Comparison of ENCODE assay signal across 12 cellular contexts in genomic region chr4:70943115-70943514, GRCh38. TPM values are rescaled to one million over a fixed set of nuclear protein-coding genes. Genes with fewer than 3 reads are reported as not detected.
DNase-seq lines count a peak whose midpoint lies in the region; ATAC-seq and TF ChIP-seq lines count a peak whose summit lies in the region.
"Had no signal": no experiment of that assay in that cellular context is flagged by ENCODE, and none has a peak within 500 bp of the region (broad histone marks: within the 10 kb centered on the region; RNA-seq: fewer than 3 reads in every experiment).

No MANE protein-coding gene starts in this region.

- peak overlapping the region in 1 of 10 donors; percentile 4 for H3K27ac ChIP-seq in heart right ventricle

- ATAC-seq in GM19395 (IDR thresholded peaks at IDR 0.05; ENCODE audit: unreplicated experiment) = peak; percentile 76
- ATAC-seq in HG03060 (IDR thresholded peaks at IDR 0.05; ENCODE audit: low read depth, unreplicated experiment) = peak; percentile 67
- no peak for ATAC-seq in heart right ventricle

- H3K27me3 Mint-ChIP-seq in CD14-positive monocyte (ENCODE audit: low read depth in 3 of 3) (no peaks in the 10 kb centered on the region), Caco-2 (ENCODE audit: insufficient read depth, unreplicated experiment) (no peaks in the 10 kb centered on the region)
- H3K27me3 Mint-ChIP-seq: activated T-cell treated with anti-CD3 and anti-CD28 coated beads, Interleukin-2, amount 50 U/mL, for 24 hours had no signal

- H3K4me3 Mint-ChIP-seq in CD14-positive monocyte (no peak overlapping the region), Caco-2 (ENCODE audit: unreplicated experiment) (no peak overlapping the region)
- H3K4me3 Mint-ChIP-seq: activated T-cell treated with anti-CD3 and anti-CD28 coated beads, Interleukin-2, amount 50 U/mL, for 24 hours had no signal

- H3K36me3 Mint-ChIP-seq in CD14-positive monocyte (peaks cover 4 to 11% of the 10 kb centered on the region in 2 donors), Caco-2 (ENCODE audit: insufficient read depth, unreplicated experiment) (peaks cover 6% of the 10 kb centered on the region)

- intact Hi-C loops in CD14-positive monocyte (cut with micrococcal nuclease) = loop anchor here in 1 of 2 donors (10.0 kb wide), 2 partner anchors 48 to 52 kb away; partner anchors contain the start of gene DCK
- intact Hi-C loops in heart right ventricle (cut with DNase I) = no loop called here
- intact Hi-C loops in Caco-2 (cut with micrococcal nuclease; ENCODE audit: unreplicated experiment) = no loop called here

- BruUV-seq in Caco-2 (replicated peaks; lab: Mats Ljungman, UMichigan) = no TSS peak

- no peak for TF ChIP-seq CTCF in CD14-positive monocyte (IDR thresholded peaks at IDR 0.05)
- no peak for TF ChIP-seq CTCF in GM20000 (IDR thresholded peaks at IDR 0.05; ENCODE audit: extremely low read depth, missing control alignments)
- TF ChIP-seq CTCF in heart right ventricle (IDR thresholded peaks at IDR 0.05) = no peak
- no peak for TF ChIP-seq CTCF in Caco-2 (IDR thresholded peaks at IDR 0.05; ENCODE audit: insufficient read depth in 1 of 2, low read depth in 1 of 2, low read length in 1 of 2, severe bottlenecking in 1 of 2, unreplicated experiment in 1 of 2)

- DNase-seq in CD14-positive monocyte (ENCODE audit: low spot score) = no peak
- DNase-seq in NOMO-1 treated with dmso at 0.1 percent for 144 hours (lab: John Stamatoyannopoulos, UW; ENCODE audit: unreplicated experiment) = peak; percentile 49
- DNase-seq in NCI-H187 treated with DMSO at 0.1 percent for 48 hours (lab: John Stamatoyannopoulos, UW) = no peak
- DNase-seq in GM20000 (ENCODE audit: low spot score) = no peak
- no peak for DNase-seq in heart right ventricle
- DNase-seq in Caco-2 = no peak
- DNase-seq: activated T-cell treated with anti-CD3 and anti-CD28 coated beads, Interleukin-2, amount 50 U/mL, for 24 hours; foreskin fibroblast; NCI-H1694; SW 1271 had no signal

- H3K36me3 ChIP-seq in heart right ventricle (no peaks in the 10 kb centered on the region), Caco-2 (ENCODE audit: control insufficient read depth, insufficient read depth, low read length) (no peaks in the 10 kb centered on the region; the same call in 1 of the 2 replicates)

- peaks cover 0 to 45% (median 0%) of the 10 kb centered on the region in 9 donors for H3K4me1 ChIP-seq in heart right ventricle
- H3K4me1 ChIP-seq in Caco-2 = no peaks in the 10 kb centered on the region

- POLR2A ChIA-PET in Caco-2 (lab: Charles Lee) = no interaction called here

- H3K27ac Mint-ChIP-seq in CD14-positive monocyte (peak overlapping the region in 6 of 7 donors; percentile 31 to 71 (median 62)), Caco-2 (ENCODE audit: unreplicated experiment) (no peak overlapping the region)
- H3K27ac Mint-ChIP-seq: activated T-cell treated with anti-CD3 and anti-CD28 coated beads, Interleukin-2, amount 50 U/mL, for 24 hours had no signal

- CTCF ChIA-PET in Caco-2 (lab: Charles Lee) = no interaction called here

- H3K27me3 ChIP-seq in heart right ventricle (no peaks in the 10 kb centered on the region), Caco-2 (replicated peaks; ENCODE audit: control insufficient read depth, insufficient read depth, low read length) (no peaks in the 10 kb centered on the region)

- H3K4me1 Mint-ChIP-seq in CD14-positive monocyte (peaks cover 52% of the 10 kb centered on the region), Caco-2 (ENCODE audit: low read depth, unreplicated experiment) (no peaks in the 10 kb centered on the region)

- H3K4me3 ChIP-seq in heart right ventricle (no peak overlapping the region), Caco-2 (ENCODE audit: low read depth, low read length) (no peak overlapping the region)

- H3K9me3 Mint-ChIP-seq in CD14-positive monocyte (peaks cover 0 to 4% (median 0%) of the 10 kb centered on the region in 7 donors), Caco-2 (ENCODE audit: unreplicated experiment) (no peaks in the 10 kb centered on the region)
- H3K9me3 Mint-ChIP-seq: activated T-cell treated with anti-CD3 and anti-CD28 coated beads, Interleukin-2, amount 50 U/mL, for 24 hours had no signal

- H3K9me3 ChIP-seq in heart right ventricle (no peaks in the 10 kb centered on the region), Caco-2 (no peaks in the 10 kb centered on the region)

RNA-seq across cellular contexts. Expression of gene MOB1B, which starts 40.9 kb away (rescaled TPM):
- polyA plus RNA-seq in CD14-positive monocyte (1 to 10 TPM; 3.9 to 7.0 TPM), heart right ventricle (1 to 10 TPM; 3.9 to 6.0 TPM)
- total RNA-seq in heart right ventricle (10 to 100 TPM; 15.6 to 33.4 (median 20.3) TPM), Caco-2 (2022) (23.3 and 23.6 TPM in 2 replicates)

RNA-seq across cellular contexts. Expression of gene DCK, which starts 50.3 kb away (rescaled TPM):
- polyA plus RNA-seq in CD14-positive monocyte (10 to 100 TPM; 47.3 to 56.6 TPM), heart right ventricle (1 to 10 TPM; 2.5 to 4.7 TPM)
- total RNA-seq in heart right ventricle (1 to 10 TPM; 4.7 to 9.3 (median 6.5) TPM), Caco-2 (2022) (16.3 and 19.6 TPM in 2 replicates)

Comparison
In these comparisons a context has a peak if more than half of its experiments do, and no peak if none do; other contexts are left out.
1. ATAC-seq: peak in GM19395 (single experiment) and HG03060 (single experiment); none in heart right ventricle (0 of 8).